Comparison of ENCODE assay signal across 28 cellular contexts in genomic region chr11:134751825-134752224, GRCh38.
"Had no signal": no experiment of that assay in that cellular context is flagged by ENCODE, and none has a peak within 500 bp of the region (broad histone marks: within the 10 kb centered on the region; RNA-seq: fewer than 3 reads in every experiment).

No MANE protein-coding gene starts in this region.

- H3K9me3 Mint-ChIP-seq: memory B cell had no signal

- H3K27ac ChIP-seq: esophagus squamous epithelium, ovary, psoas muscle, skin epidermis, suprapubic skin, transverse colon, upper lobe of right lung, uterus had no signal

- H3K27me3 ChIP-seq: ovary, upper lobe of right lung, uterus had no signal

- FAIRE-seq: colon, endothelial cell of umbilical vein, kidney had no signal

- DNase-seq: dorsolateral prefrontal cortex; effector CD8-positive, alpha-beta T cell; esophagus squamous epithelium; foreskin melanocyte; glutamatergic neuron; kidney; naive B cell; nucleus accumbens; ovary; posterior cingulate gyrus; psoas muscle; stimulated activated CD4-positive, alpha-beta T cell treated with anti-CD3 and anti-CD28 coated beads, Interleukin-12 subunit alpha, Interleukin-12 subunit beta, amount 100 ng/mL, for 4 hours; stimulated activated CD4-positive, alpha-beta T cell treated with anti-CD3 and anti-CD28 coated beads, Interleukin-1b, Interleukin-23, amount 100 ng/mL, for 48 hours; stimulated activated CD4-positive, alpha-beta T cell treated with anti-CD3 and anti-CD28 coated beads, Interleukin-4, amount 100 ng/mL, for 1 hour; stimulated activated CD8-positive, alpha-beta memory T cell treated with anti-CD3 and anti-CD28 coated beads, Interleukin-4, amount 100 ng/mL, for 48 hours; stimulated activated naive CD4-positive, alpha-beta T cell; stimulated activated naive CD8-positive, alpha-beta T cell treated with anti-CD3 and anti-CD28 coated beads, Interleukin-15, amount 100 ng/mL, for 72 hours; transverse colon; upper lobe of right lung; uterus had no signal

- H3K4me3 ChIP-seq: dorsolateral prefrontal cortex, esophagus squamous epithelium, lung, ovary, psoas muscle, skin epidermis, suprapubic skin, transverse colon, upper lobe of right lung, uterus had no signal

- ATAC-seq: left lobe of liver; psoas muscle; stimulated activated naive CD8-positive, alpha-beta T cell treated with anti-CD3 and anti-CD28 coated beads, Interleukin-15, amount 100 ng/mL, for 72 hours; upper lobe of right lung had no signal

- H3K36me3 Mint-ChIP-seq: memory B cell, naive B cell had no signal

- H3K4me1 Mint-ChIP-seq: memory B cell; stimulated activated naive CD8-positive, alpha-beta T cell treated with anti-CD3 and anti-CD28 coated beads, Interleukin-15, amount 100 ng/mL, for 72 hours had no signal

- H3K4me1 ChIP-seq: esophagus squamous epithelium, psoas muscle, suprapubic skin, transverse colon, upper lobe of right lung, uterus had no signal

- H3K27ac Mint-ChIP-seq: memory B cell; naive B cell; stimulated activated naive CD8-positive, alpha-beta T cell treated with anti-CD3 and anti-CD28 coated beads, Interleukin-15, amount 100 ng/mL, for 72 hours had no signal

- H3K36me3 ChIP-seq: esophagus squamous epithelium, ovary, suprapubic skin, transverse colon, upper lobe of right lung, uterus had no signal

- H3K4me3 Mint-ChIP-seq: memory B cell; naive B cell; nephron; stimulated activated naive CD8-positive, alpha-beta T cell treated with anti-CD3 and anti-CD28 coated beads, Interleukin-15, amount 100 ng/mL, for 72 hours had no signal

- H3K9me3 ChIP-seq: esophagus squamous epithelium, ovary, suprapubic skin, transverse colon, uterus had no signal
